Comparison of ENCODE assay signal across 1 cellular context in genomic region chr4:75514131-75514948, GRCh38.
A peak's percentile ranks its signal among the peaks of the same experiment; 100 is the strongest.
TF ChIP-seq lines count a peak whose summit lies in the region.

TSS of gene RCHY1 (minus strand) at chr4:75514403. CDS start at chr4:75514286, 117 bp downstream.
A gene with protein sequence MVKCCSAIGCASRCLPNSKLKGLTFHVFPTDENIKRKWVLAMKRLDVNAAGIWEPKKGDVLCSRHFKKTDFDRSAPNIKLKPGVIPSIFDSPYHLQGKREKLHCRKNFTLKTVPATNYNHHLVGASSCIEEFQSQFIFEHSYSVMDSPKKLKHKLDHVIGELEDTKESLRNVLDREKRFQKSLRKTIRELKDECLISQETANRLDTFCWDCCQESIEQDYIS (plus strand): TSS chr4:75514473. CDS start chr4:75515453, 980 bp downstream.

TF ChIP-seq in HepG2, 621 proteins besides CTCF, POLR2A, EP300 and RAD21 (continued from another document and continues in another):
- TF ChIP-seq, protein P1, sequence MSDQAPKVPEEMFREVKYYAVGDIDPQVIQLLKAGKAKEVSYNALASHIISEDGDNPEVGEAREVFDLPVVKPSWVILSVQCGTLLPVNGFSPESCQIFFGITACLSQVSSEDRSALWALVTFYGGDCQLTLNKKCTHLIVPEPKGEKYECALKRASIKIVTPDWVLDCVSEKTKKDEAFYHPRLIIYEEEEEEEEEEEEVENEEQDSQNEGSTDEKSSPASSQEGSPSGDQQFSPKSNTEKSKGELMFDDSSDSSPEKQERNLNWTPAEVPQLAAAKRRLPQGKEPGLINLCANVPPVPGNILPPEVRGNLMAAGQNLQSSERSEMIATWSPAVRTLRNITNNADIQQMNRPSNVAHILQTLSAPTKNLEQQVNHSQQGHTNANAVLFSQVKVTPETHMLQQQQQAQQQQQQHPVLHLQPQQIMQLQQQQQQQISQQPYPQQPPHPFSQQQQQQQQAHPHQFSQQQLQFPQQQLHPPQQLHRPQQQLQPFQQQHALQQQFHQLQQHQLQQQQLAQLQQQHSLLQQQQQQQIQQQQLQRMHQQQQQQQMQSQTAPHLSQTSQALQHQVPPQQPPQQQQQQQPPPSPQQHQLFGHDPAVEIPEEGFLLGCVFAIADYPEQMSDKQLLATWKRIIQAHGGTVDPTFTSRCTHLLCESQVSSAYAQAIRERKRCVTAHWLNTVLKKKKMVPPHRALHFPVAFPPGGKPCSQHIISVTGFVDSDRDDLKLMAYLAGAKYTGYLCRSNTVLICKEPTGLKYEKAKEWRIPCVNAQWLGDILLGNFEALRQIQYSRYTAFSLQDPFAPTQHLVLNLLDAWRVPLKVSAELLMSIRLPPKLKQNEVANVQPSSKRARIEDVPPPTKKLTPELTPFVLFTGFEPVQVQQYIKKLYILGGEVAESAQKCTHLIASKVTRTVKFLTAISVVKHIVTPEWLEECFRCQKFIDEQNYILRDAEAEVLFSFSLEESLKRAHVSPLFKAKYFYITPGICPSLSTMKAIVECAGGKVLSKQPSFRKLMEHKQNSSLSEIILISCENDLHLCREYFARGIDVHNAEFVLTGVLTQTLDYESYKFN (CRISPR knock-in tag; conservative IDR thresholded peaks at IDR 0.05): peak; percentile 73
- TF ChIP-seq HOMEZ (CRISPR knock-in tag; IDR thresholded peaks at IDR 0.05; ENCODE audit: low read depth) (peak; percentile 76; the same call in 1 of the 2 replicates), ZNF225 (CRISPR knock-in tag; IDR thresholded peaks at IDR 0.05) (no peak; the same call in 1 of the 2 replicates), TIGD3 (CRISPR knock-in tag; IDR thresholded peaks at IDR 0.05; ENCODE audit: borderline replicate concordance) (no peak), ZNF18 (CRISPR knock-in tag; IDR thresholded peaks at IDR 0.05; ENCODE audit: insufficient replicate concordance) (no peak), CHD2 (IDR thresholded peaks at IDR 0.05; ENCODE audit: low read depth, low read length) (no peak), ZZZ3 (CRISPR knock-in tag; IDR thresholded peaks at IDR 0.05; ENCODE audit: borderline replicate concordance) (peak; percentile 65; the same call in 1 of the 2 replicates), KDM4B (CRISPR knock-in tag; IDR thresholded peaks at IDR 0.05) (no peak), ARHGAP35 (CRISPR knock-in tag; IDR thresholded peaks at IDR 0.05; ENCODE audit: borderline replicate concordance) (peak; percentile 90), CSRNP1 (CRISPR knock-in tag; IDR thresholded peaks at IDR 0.05) (0 out of 2 replicates have a peak, but pooled peaks have one; percentile 76), REST (IDR thresholded peaks at IDR 0.05; ENCODE audit: borderline replicate concordance in 1 of 2, low read depth in 1 of 2, low read length in 2 of 2) (peak in 1 of 2 experiments; percentile 74; a peak in 1 of 4 replicates), PLSCR1 (CRISPR knock-in tag; IDR thresholded peaks at IDR 0.05; ENCODE audit: borderline replicate concordance) (no peak), NFATC3 (CRISPR knock-in tag; IDR thresholded peaks at IDR 0.05) (no peak; the same call in 1 of the 2 replicates), TBP (CRISPR knock-in tag; IDR thresholded peaks at IDR 0.05) (no peak), MZF1 (CRISPR knock-in tag; IDR thresholded peaks at IDR 0.05; ENCODE audit: borderline replicate concordance) (no peak), SMARCC2 (IDR thresholded peaks at IDR 0.05) (no peak), YEATS2 (CRISPR knock-in tag; IDR thresholded peaks at IDR 0.05; ENCODE audit: borderline replicate concordance) (peak; percentile 92; the same call in 1 of the 2 replicates), ZBTB44 (CRISPR knock-in tag; IDR thresholded peaks at IDR 0.05) (no peak), CREBL2 (CRISPR knock-in tag; IDR thresholded peaks at IDR 0.05; ENCODE audit: borderline replicate concordance) (no peak), DR1 (CRISPR knock-in tag; IDR thresholded peaks at IDR 0.05) (peak; percentile 76), SNAPC2 (CRISPR knock-in tag; IDR thresholded peaks at IDR 0.05) (peak; percentile 31; the same call in 1 of the 2 replicates)
- TF ChIP-seq, protein P2, sequence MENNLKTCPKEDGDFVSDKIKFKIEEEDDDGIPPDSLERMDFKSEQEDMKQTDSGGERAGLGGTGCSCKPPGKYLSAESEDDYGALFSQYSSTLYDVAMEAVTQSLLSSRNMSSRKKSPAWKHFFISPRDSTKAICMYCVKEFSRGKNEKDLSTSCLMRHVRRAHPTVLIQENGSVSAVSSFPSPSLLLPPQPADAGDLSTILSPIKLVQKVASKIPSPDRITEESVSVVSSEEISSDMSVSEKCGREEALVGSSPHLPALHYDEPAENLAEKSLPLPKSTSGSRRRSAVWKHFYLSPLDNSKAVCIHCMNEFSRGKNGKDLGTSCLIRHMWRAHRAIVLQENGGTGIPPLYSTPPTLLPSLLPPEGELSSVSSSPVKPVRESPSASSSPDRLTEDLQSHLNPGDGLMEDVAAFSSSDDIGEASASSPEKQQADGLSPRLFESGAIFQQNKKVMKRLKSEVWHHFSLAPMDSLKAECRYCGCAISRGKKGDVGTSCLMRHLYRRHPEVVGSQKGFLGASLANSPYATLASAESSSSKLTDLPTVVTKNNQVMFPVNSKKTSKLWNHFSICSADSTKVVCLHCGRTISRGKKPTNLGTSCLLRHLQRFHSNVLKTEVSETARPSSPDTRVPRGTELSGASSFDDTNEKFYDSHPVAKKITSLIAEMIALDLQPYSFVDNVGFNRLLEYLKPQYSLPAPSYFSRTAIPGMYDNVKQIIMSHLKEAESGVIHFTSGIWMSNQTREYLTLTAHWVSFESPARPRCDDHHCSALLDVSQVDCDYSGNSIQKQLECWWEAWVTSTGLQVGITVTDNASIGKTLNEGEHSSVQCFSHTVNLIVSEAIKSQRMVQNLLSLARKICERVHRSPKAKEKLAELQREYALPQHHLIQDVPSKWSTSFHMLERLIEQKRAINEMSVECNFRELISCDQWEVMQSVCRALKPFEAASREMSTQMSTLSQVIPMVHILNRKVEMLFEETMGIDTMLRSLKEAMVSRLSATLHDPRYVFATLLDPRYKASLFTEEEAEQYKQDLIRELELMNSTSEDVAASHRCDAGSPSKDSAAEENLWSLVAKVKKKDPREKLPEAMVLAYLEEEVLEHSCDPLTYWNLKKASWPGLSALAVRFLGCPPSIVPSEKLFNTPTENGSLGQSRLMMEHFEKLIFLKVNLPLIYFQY (CRISPR knock-in tag; IDR thresholded peaks at IDR 0.05; ENCODE audit: borderline replicate concordance): peak; percentile 66
